Comparison of ENCODE assay signal across 10 cellular contexts in the genomic region with DNA sequence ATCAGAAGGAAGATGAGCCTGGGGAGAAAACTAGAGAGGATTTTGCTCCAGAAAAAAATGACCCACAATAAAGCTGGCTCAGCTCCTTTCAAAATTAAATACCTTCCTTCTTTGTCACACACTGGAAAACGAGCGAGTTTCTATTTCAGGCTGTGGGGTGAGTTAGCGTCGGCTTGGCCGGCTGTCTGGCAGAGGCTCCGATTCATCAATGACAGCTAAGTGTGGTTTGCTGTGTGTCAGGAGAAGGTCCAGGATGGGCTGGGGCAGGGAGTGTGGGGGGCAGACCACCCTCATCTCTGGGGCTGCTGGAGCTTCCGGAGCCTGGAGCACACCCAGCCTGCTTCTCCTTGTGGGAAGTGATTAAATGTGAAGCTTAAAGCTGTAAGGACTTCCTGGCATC.
A peak's percentile ranks its signal among the peaks of the same experiment; 100 is the strongest.
DNase-seq lines count a peak whose midpoint lies in the region; ATAC-seq and TF ChIP-seq lines count a peak whose summit lies in the region.
"Had no signal": no experiment of that assay in that cellular context is flagged by ENCODE, and none has a peak within 500 bp of the region (broad histone marks: within the 10 kb centered on the region; RNA-seq: fewer than 3 reads in every experiment).

No MANE protein-coding gene starts in this region.

- H3K9ac ChIP-seq in DND-41 (ENCODE audit: low read depth, low read length) = no peak overlapping the region
- H3K9ac ChIP-seq in parathyroid adenoma = no peak overlapping the region

- no peaks in the 10 kb centered on the region for H4K20me1 ChIP-seq in DND-41 (ENCODE audit: insufficient read depth, low read length)

- TF ChIP-seq POLR2A in Peyer's patch (IDR thresholded peaks at IDR 0.05) = no peak

- DNase-seq in DND-41 = peak; percentile 31
- DNase-seq in Peyer's patch = peak in 2 of 3 donors; percentile 62 to 68
- DNase-seq in fibroblast of mammary gland (ENCODE audit: low read depth) = peak; percentile 92
- no peak for DNase-seq in mesenteric fat pad (ENCODE audit: low spot score)
- no peak for DNase-seq in DMS 273 (lab: John Stamatoyannopoulos, UW; ENCODE audit: unreplicated experiment)
- DNase-seq in NCI-H1436 treated with DMSO at 0.1 percent for 48 hours (lab: John Stamatoyannopoulos, UW) = no peak
- DNase-seq: activated CD4-positive, alpha-beta T cell treated with anti-CD3 and anti-CD28 coated beads, Interleukin-2, amount 50 U/mL, for 48 hours; stimulated activated CD4-positive, alpha-beta T cell treated with anti-CD3 and anti-CD28 coated beads, Interleukin-4, amount 100 ng/mL, for 24 hours had no signal

- H3K79me2 ChIP-seq in DND-41 (ENCODE audit: insufficient read depth, low read length) (no peaks in the 10 kb centered on the region), parathyroid adenoma (no peaks in the 10 kb centered on the region)

- no peaks in the 10 kb centered on the region for H3K9me3 ChIP-seq in DND-41 (ENCODE audit: insufficient read depth, low read length, severe bottlenecking)
- no peaks in the 10 kb centered on the region for H3K9me3 ChIP-seq in Peyer's patch
- no peaks in the 10 kb centered on the region for H3K9me3 ChIP-seq in parathyroid adenoma (ENCODE audit: control insufficient read depth, low read length)

- H3K27me3 ChIP-seq in DND-41 (ENCODE audit: insufficient read depth, low read length, poor library complexity) (no peaks in the 10 kb centered on the region), Peyer's patch (no peaks in the 10 kb centered on the region), parathyroid adenoma (ENCODE audit: control insufficient read depth, insufficient read depth, low read length) (no peaks in the 10 kb centered on the region)

- H2AFZ ChIP-seq in DND-41 (ENCODE audit: low read depth, low read length) (0 out of 2 replicates have a peak overlapping the region, but pooled peaks have one; percentile 1), parathyroid adenoma (peak overlapping the region; percentile 56)

- ATAC-seq in DND-41 (ENCODE audit: insufficient read depth, low read depth) (peak; percentile 68), HG02571 (IDR thresholded peaks at IDR 0.05; ENCODE audit: unreplicated experiment) (no peak)

- TF ChIP-seq CTCF in DND-41 (IDR thresholded peaks at IDR 0.05; ENCODE audit: borderline replicate concordance, extremely low read depth, low read length, poor library complexity, severe bottlenecking) (no peak), Peyer's patch (IDR thresholded peaks at IDR 0.05) (no peak), fibroblast of mammary gland (conservative IDR thresholded peaks at IDR 0.05; ENCODE audit: control insufficient read depth, insufficient read depth, low read depth, low read length) (no peak), parathyroid adenoma (IDR thresholded peaks at IDR 0.05) (no peak)

- H3K4me2 ChIP-seq in DND-41 (ENCODE audit: insufficient read depth, low read length) (peak overlapping the region; percentile 10; the same call in 1 of the 2 replicates), parathyroid adenoma (ENCODE audit: low read length) (peak overlapping the region; percentile 52)

- H3K4me1 ChIP-seq in DND-41 (ENCODE audit: insufficient read depth, low read length) = peaks cover 19% of the 10 kb centered on the region
- peaks cover 0 to 12% (median 1%) of the 10 kb centered on the region in 4 donors for H3K4me1 ChIP-seq in Peyer's patch
- H3K4me1 ChIP-seq in parathyroid adenoma = peaks cover 21% of the 10 kb centered on the region

- no peaks in the 10 kb centered on the region for H3K36me3 ChIP-seq in DND-41 (ENCODE audit: insufficient read depth, low read length)
- no peaks in the 10 kb centered on the region for H3K36me3 ChIP-seq in Peyer's patch
- H3K36me3 ChIP-seq in parathyroid adenoma (ENCODE audit: control insufficient read depth, insufficient read depth, low read length) = no peaks in the 10 kb centered on the region

- H3K27ac ChIP-seq in DND-41 (ENCODE audit: low read length) (peak overlapping the region; percentile 26; the same call in 1 of the 2 replicates), Peyer's patch (peak overlapping the region; percentile 49 to 87 (median 71)), parathyroid adenoma (peak overlapping the region; percentile 77)

- H3K4me3 ChIP-seq in DND-41 (ENCODE audit: low read depth in 1 of 2, low read length in 2 of 2) = no peak overlapping the region
- H3K4me3 ChIP-seq in Peyer's patch = peak overlapping the region in 2 of 4 donors; percentile 34 to 39
- no peak overlapping the region for H3K4me3 ChIP-seq in fibroblast of mammary gland (ENCODE audit: control insufficient read depth, low read depth, low read length)
- peak overlapping the region; percentile 32 for H3K4me3 ChIP-seq in parathyroid adenoma (ENCODE audit: low read depth, low read length)

Comparison
In these comparisons a context has a peak if more than half of its experiments do, and no peak if none do; other contexts are left out.
1. DNase-seq: peak in DND-41 (single experiment), Peyer's patch (2 of 3) and fibroblast of mammary gland (single experiment); none in mesenteric fat pad (single experiment), DMS 273 (single experiment) and NCI-H1436 treated with DMSO at 0.1 percent for 48 hours (single experiment).
2. H3K27ac ChIP-seq: peak in every context shown above with its lines; median percentile 77 in parathyroid adenoma; 71 in Peyer's patch; 26 in DND-41.